ENCODE assay signal across 17 cellular contexts in genomic region chr11:75334976-75335375, GRCh38. TPM values are rescaled to one million over a fixed set of nuclear protein-coding genes. Genes with fewer than 3 reads are reported as not detected.
DNase-seq lines count a peak whose midpoint lies in the region; ATAC-seq and TF ChIP-seq lines count a peak whose summit lies in the region.
"Had no signal": no experiment of that assay in that cellular context is flagged by ENCODE, and none has a peak within 500 bp of the region (broad histone marks: within the 10 kb centered on the region; RNA-seq: fewer than 3 reads in every experiment).

No MANE protein-coding gene starts in this region.

- no peak overlapping the region for H3K9ac ChIP-seq in mammary epithelial cell (ENCODE audit: insufficient read depth, low read length)
- H3K9ac ChIP-seq: GM23248, SK-N-SH had no signal

- H3K36me3 ChIP-seq in mammary epithelial cell (ENCODE audit: insufficient read depth, low read length) = no peaks in the 10 kb centered on the region

- H3K4me2 ChIP-seq in mammary epithelial cell (ENCODE audit: insufficient read depth, low read depth, low read length) = no peak overlapping the region
- H3K4me2 ChIP-seq: A549, SK-N-SH had no signal

- peaks cover 18% of the 10 kb centered on the region for H3K4me1 Mint-ChIP-seq in MCF 10A (ENCODE audit: insufficient read depth, unreplicated experiment)
- peaks cover 93% of the 10 kb centered on the region for H3K4me1 Mint-ChIP-seq in dendritic cell treated with granulocyte-macrophage colony-stimulating factor and Interleukin-4, amounts not matched to agents 40 ng/mL and 50 ng/mL, for 4 days (ENCODE audit: low read depth)
- peaks cover 62% of the 10 kb centered on the region for H3K4me1 Mint-ChIP-seq in mesothelial cell of epicardium
- H3K4me1 Mint-ChIP-seq in type B pancreatic cell (ENCODE audit: unreplicated experiment) = peaks cover 75% of the 10 kb centered on the region
- peaks cover 19% of the 10 kb centered on the region for H3K4me1 Mint-ChIP-seq in stimulated activated memory B cell treated with anti-CD40 and anti-IgM and Interleukin-4, amounts not matched to agents 10 μg/mL and 1 μg/mL and 100 μg/mL, for 72 hours

- H3K4me3 Mint-ChIP-seq in MCF 10A (ENCODE audit: unreplicated experiment) = no peak overlapping the region
- no peak overlapping the region for H3K4me3 Mint-ChIP-seq in dendritic cell treated with granulocyte-macrophage colony-stimulating factor and Interleukin-4, amounts not matched to agents 40 ng/mL and 50 ng/mL, for 4 days
- H3K4me3 Mint-ChIP-seq in mesothelial cell of epicardium = no peak overlapping the region
- peak overlapping the region; percentile 66 for H3K4me3 Mint-ChIP-seq in type B pancreatic cell
- no peak overlapping the region for H3K4me3 Mint-ChIP-seq in stimulated activated memory B cell treated with anti-CD40 and anti-IgM and Interleukin-4, amounts not matched to agents 10 μg/mL and 1 μg/mL and 100 μg/mL, for 72 hours
- H3K4me3 Mint-ChIP-seq: activated naive CD4-positive, alpha-beta T cell treated with anti-CD3 and anti-CD28 coated beads for 36 hours; effector memory CD8-positive, alpha-beta T cell; IgD-negative memory B cell had no signal

- POLR2A ChIA-PET in MCF 10A (lab: Yijun Ruan, JAX) = no interaction called here

- peaks cover 17% of the 10 kb centered on the region for H3K4me1 ChIP-seq in mammary epithelial cell (ENCODE audit: insufficient read depth, low read length)

- ATAC-seq in stimulated activated memory B cell treated with anti-CD40 and anti-IgM and Interleukin-4, amounts not matched to agents 10 μg/mL and 1 μg/mL and 100 μg/mL, for 72 hours = no peak
- ATAC-seq: A549; effector memory CD8-positive, alpha-beta T cell had no signal

- no peak overlapping the region for H3K4me3 ChIP-seq in mammary epithelial cell (replicated peaks in 1 of 3; ENCODE audit: insufficient read depth in 1 of 3, low read depth in 2 of 3, low read length in 3 of 3)
- H3K4me3 ChIP-seq: A549, GM23248 had no signal

- H4K20me1 ChIP-seq in mammary epithelial cell (ENCODE audit: insufficient read depth, low read length) = no peaks in the 10 kb centered on the region

- H3K27ac ChIP-seq in mammary epithelial cell (ENCODE audit: insufficient read depth, low read depth, low read length) = no peak overlapping the region
- H3K27ac ChIP-seq: A549, GM23248 had no signal

- no peak overlapping the region for H2AFZ ChIP-seq in mammary epithelial cell (ENCODE audit: low read depth, low read length)
- H2AFZ ChIP-seq: GM23248 had no signal

- H3K27ac Mint-ChIP-seq in MCF 10A (ENCODE audit: low read depth, unreplicated experiment) (peak overlapping the region; percentile 39), mesothelial cell of epicardium (peak overlapping the region; percentile 19), type B pancreatic cell (peak overlapping the region; percentile 80)
- peak overlapping the region; percentile 80 for H3K27ac Mint-ChIP-seq in dendritic cell treated with granulocyte-macrophage colony-stimulating factor and Interleukin-4, amounts not matched to agents 40 ng/mL and 50 ng/mL, for 4 days
- H3K27ac Mint-ChIP-seq in stimulated activated memory B cell treated with anti-CD40 and anti-IgM and Interleukin-4, amounts not matched to agents 10 μg/mL and 1 μg/mL and 100 μg/mL, for 72 hours = no peak overlapping the region
- H3K27ac Mint-ChIP-seq: IgD-negative memory B cell had no signal

- DNase-seq in MCF 10A (ENCODE audit: unreplicated experiment) = no peak
- DNase-seq in mammary epithelial cell = no peak
- no peak for DNase-seq in mesothelial cell of epicardium (ENCODE audit: low spot score in 2 of 2, unreplicated experiment in 2 of 2)
- DNase-seq in type B pancreatic cell (ENCODE audit: extremely low spot score, unreplicated experiment) = no peak
- DNase-seq in SHP77 treated with DMSO at 0.1 percent for 48 hours (lab: John Stamatoyannopoulos, UW) = no peak
- DNase-seq in GM20000 (ENCODE audit: low spot score) = no peak
- DNase-seq: activated naive CD4-positive, alpha-beta T cell treated with anti-CD3 and anti-CD28 coated beads for 36 hours; COR-L47; effector memory CD8-positive, alpha-beta T cell; GM23248; NCI-H1048; NCI-H2227 treated with DMSO at 0.1 percent for 48 hours; SK-N-SH had no signal

- TF ChIP-seq CTCF in MCF 10A (IDR thresholded peaks at IDR 0.05; ENCODE audit: unreplicated experiment) = no peak
- TF ChIP-seq CTCF in mammary epithelial cell (conservative IDR thresholded peaks at IDR 0.05 in 1 of 2, IDR thresholded peaks at IDR 0.05 in 1 of 2; ENCODE audit: extremely low read depth in 1 of 2, insufficient read depth in 1 of 2, low read depth in 1 of 2, low read length in 2 of 2) = no peak
- TF ChIP-seq CTCF in mesothelial cell of epicardium (IDR thresholded peaks at IDR 0.05; ENCODE audit: unreplicated experiment) = no peak
- TF ChIP-seq CTCF in type B pancreatic cell (conservative IDR thresholded peaks at IDR 0.05) = no peak
- no peak for TF ChIP-seq CTCF in GM20000 (IDR thresholded peaks at IDR 0.05; ENCODE audit: extremely low read depth, missing control alignments)

- H3K79me2 ChIP-seq in mammary epithelial cell (ENCODE audit: insufficient read depth, low read length) = no peaks in the 10 kb centered on the region

- peaks cover 6% of the 10 kb centered on the region for H3K36me3 Mint-ChIP-seq in MCF 10A (ENCODE audit: insufficient read depth, unreplicated experiment)
- peaks cover 92% of the 10 kb centered on the region for H3K36me3 Mint-ChIP-seq in dendritic cell treated with granulocyte-macrophage colony-stimulating factor and Interleukin-4, amounts not matched to agents 40 ng/mL and 50 ng/mL, for 4 days (ENCODE audit: low read depth)
- H3K36me3 Mint-ChIP-seq in mesothelial cell of epicardium = no peaks in the 10 kb centered on the region
- H3K36me3 Mint-ChIP-seq in type B pancreatic cell = peaks cover 7% of the 10 kb centered on the region
- H3K36me3 Mint-ChIP-seq in stimulated activated memory B cell treated with anti-CD40 and anti-IgM and Interleukin-4, amounts not matched to agents 10 μg/mL and 1 μg/mL and 100 μg/mL, for 72 hours = no peaks in the 10 kb centered on the region
- H3K36me3 Mint-ChIP-seq: IgD-negative memory B cell had no signal

- dilution Hi-C loops in mammary epithelial cell (cut with HindIII; ENCODE audit: low sequenced_read_pairs) = loop anchor here (5.0 kb wide), 1 partner anchor 33 kb away; no protein-coding TSS in a partner anchor

- no peaks in the 10 kb centered on the region for H3K27me3 Mint-ChIP-seq in MCF 10A (ENCODE audit: insufficient read depth, unreplicated experiment)
- no peaks in the 10 kb centered on the region for H3K27me3 Mint-ChIP-seq in dendritic cell treated with granulocyte-macrophage colony-stimulating factor and Interleukin-4, amounts not matched to agents 40 ng/mL and 50 ng/mL, for 4 days
- H3K27me3 Mint-ChIP-seq in mesothelial cell of epicardium (ENCODE audit: low read depth) = no peaks in the 10 kb centered on the region
- H3K27me3 Mint-ChIP-seq in type B pancreatic cell = no peaks in the 10 kb centered on the region
- H3K27me3 Mint-ChIP-seq in stimulated activated memory B cell treated with anti-CD40 and anti-IgM and Interleukin-4, amounts not matched to agents 10 μg/mL and 1 μg/mL and 100 μg/mL, for 72 hours = no peaks in the 10 kb centered on the region
- H3K27me3 Mint-ChIP-seq: effector memory CD8-positive, alpha-beta T cell had no signal

- H3K9me3 ChIP-seq in mammary epithelial cell (replicated peaks; ENCODE audit: insufficient read depth, low read length) = no peaks in the 10 kb centered on the region
- H3K9me3 ChIP-seq: A549, SK-N-SH had no signal

- CTCF ChIA-PET in MCF 10A (lab: Yijun Ruan, JAX) (interaction anchor here (0.7 to 4.1 kb wide), 5 partner anchors 9 to 55 kb away, joined by 3 to 23 read pairs (median 4); no protein-coding TSS in a partner anchor), mammary epithelial cell (lab: Charles Lee; ENCODE audit: low non-redundant PET) (no interaction called here)

- H3K9me3 Mint-ChIP-seq in MCF 10A (ENCODE audit: unreplicated experiment) (no peaks in the 10 kb centered on the region), mesothelial cell of epicardium (no peaks in the 10 kb centered on the region), type B pancreatic cell (peaks cover 6% of the 10 kb centered on the region)
- H3K9me3 Mint-ChIP-seq in dendritic cell treated with granulocyte-macrophage colony-stimulating factor and Interleukin-4, amounts not matched to agents 40 ng/mL and 50 ng/mL, for 4 days = no peaks in the 10 kb centered on the region
- H3K9me3 Mint-ChIP-seq in stimulated activated memory B cell treated with anti-CD40 and anti-IgM and Interleukin-4, amounts not matched to agents 10 μg/mL and 1 μg/mL and 100 μg/mL, for 72 hours = no peaks in the 10 kb centered on the region
- H3K9me3 Mint-ChIP-seq: activated naive CD4-positive, alpha-beta T cell treated with anti-CD3 and anti-CD28 coated beads for 36 hours; effector memory CD8-positive, alpha-beta T cell had no signal

- 85% methylated on average over 11 of the region's 11 CpGs for WGBS in mammary epithelial cell (ENCODE audit: low coverage, missing lambda C conversion rate)

- BruUV-seq in MCF 10A (replicated peaks; lab: Mats Ljungman, UMichigan) = no TSS peak
- BruUV-seq in mammary epithelial cell (replicated peaks; lab: Mats Ljungman, UMichigan) = no TSS peak

- no peaks in the 10 kb centered on the region for H3K27me3 ChIP-seq in mammary epithelial cell (ENCODE audit: insufficient read depth, low read length)

- intact Hi-C loops in MCF 10A (cut with micrococcal nuclease) = no loop called here
- intact Hi-C loops in mammary epithelial cell (cut with micrococcal nuclease) = no loop called here
- intact Hi-C loops in dendritic cell treated with granulocyte-macrophage colony-stimulating factor and Interleukin-4, amounts not matched to agents 40 ng/mL and 50 ng/mL, for 4 days (cut with micrococcal nuclease) = no loop called here

- in situ Hi-C loops in mammary epithelial cell (cut with MboI; ENCODE audit: low sequenced_read_pairs in 2 of 2) = no loop called here

RNA-seq across cellular contexts. Expression of gene ARRB1, which starts 16.5 kb away (rescaled TPM):
- total RNA-seq in MCF 10A (2022) (0.44 and 0.98 TPM in 2 replicates), mammary epithelial cell (1 to 10 TPM; 3.9 to 5.3 TPM), mesothelial cell of epicardium (15.9 to 17.5 TPM (median 16.5 TPM) in 3 replicates), type B pancreatic cell (ENCODE audit: low replicate concordance) (32.7 and 32.8 TPM in 2 replicates)
- polyA plus RNA-seq in mammary epithelial cell = 5.4 TPM
- polyA minus RNA-seq in mammary epithelial cell = 9.9 TPM
